In genomic region chr12:28156362-28156761, GRCh38 we compare ENCODE assay signal across 27 cellular contexts.
"Had no signal": no experiment of that assay in that cellular context is flagged by ENCODE, and none has a peak within 500 bp of the region (broad histone marks: within the 10 kb centered on the region; RNA-seq: fewer than 3 reads in every experiment).

No MANE protein-coding gene starts in this region.

- DNase-seq: hypothalamus; immature natural killer cell; kidney; left colon; left lung; mesendoderm; naive B cell; natural killer cell; ovary; retina; right cardiac atrium; spleen; stimulated activated CD4-positive, alpha-beta T cell treated with anti-CD3 and anti-CD28 coated beads, Interleukin-4, amount 100 ng/mL, for 24 hours; stimulated activated naive CD4-positive, alpha-beta T cell; tibial artery; trophoblast cell; upper lobe of right lung had no signal

- H3K27me3 Mint-ChIP-seq: naive B cell had no signal

- H3K27ac ChIP-seq: left lung, ovary, prostate gland, skin epidermis, spleen, suprapubic skin, thoracic aorta, tibial artery, upper lobe of right lung had no signal

- H3K4me1 Mint-ChIP-seq: immature natural killer cell, naive B cell, natural killer cell had no signal

- H3K4me3 Mint-ChIP-seq: immature natural killer cell; mesothelial cell of epicardium; naive B cell; natural killer cell; nephron progenitor cell; stimulated activated effector memory CD8-positive, alpha-beta T cell treated with anti-CD3 and anti-CD28 coated beads, Interleukin-12 subunit alpha, Interleukin-12 subunit beta, amount 100 ng/mL, for 72 hours; stimulated activated naive CD8-positive, alpha-beta T cell treated with anti-CD3 and anti-CD28 coated beads, Interleukin-15, Interleukin-2, amounts not matched to agents 100 ng/mL and 50 ng/mL, for 24 hours had no signal

- H3K9me3 ChIP-seq: left lung, ovary, prostate gland, suprapubic skin, thoracic aorta, tibial artery, upper lobe of right lung had no signal

- H3K4me1 ChIP-seq: left lung, prostate gland, spleen, suprapubic skin, tibial artery, upper lobe of right lung had no signal

- H3K4me3 ChIP-seq: left lung, lung, ovary, prostate gland, skin epidermis, spleen, suprapubic skin, thoracic aorta, tibial artery, upper lobe of right lung had no signal

- H3K27ac Mint-ChIP-seq: immature natural killer cell; mesothelial cell of epicardium; naive B cell; natural killer cell; stimulated activated effector memory CD8-positive, alpha-beta T cell treated with anti-CD3 and anti-CD28 coated beads, Interleukin-12 subunit alpha, Interleukin-12 subunit beta, amount 100 ng/mL, for 72 hours; stimulated activated naive CD8-positive, alpha-beta T cell treated with anti-CD3 and anti-CD28 coated beads, Interleukin-15, Interleukin-2, amounts not matched to agents 100 ng/mL and 50 ng/mL, for 24 hours had no signal

- H3K36me3 ChIP-seq: left lung, ovary, prostate gland, spleen, suprapubic skin, thoracic aorta, tibial artery, upper lobe of right lung had no signal

- H3K36me3 Mint-ChIP-seq: immature natural killer cell; natural killer cell; stimulated activated effector memory CD8-positive, alpha-beta T cell treated with anti-CD3 and anti-CD28 coated beads, Interleukin-12 subunit alpha, Interleukin-12 subunit beta, amount 100 ng/mL, for 72 hours had no signal

- ATAC-seq: left colon; left lung; natural killer cell; right cardiac atrium; sciatic nerve; stimulated activated effector memory CD8-positive, alpha-beta T cell treated with anti-CD3 and anti-CD28 coated beads, Interleukin-12 subunit alpha, Interleukin-12 subunit beta, amount 100 ng/mL, for 72 hours; upper lobe of right lung had no signal

- H3K9me3 Mint-ChIP-seq: natural killer cell; stimulated activated effector memory CD8-positive, alpha-beta T cell treated with anti-CD3 and anti-CD28 coated beads, Interleukin-12 subunit alpha, Interleukin-12 subunit beta, amount 100 ng/mL, for 72 hours had no signal

- H3K27me3 ChIP-seq: left lung, ovary, spleen, suprapubic skin, tibial artery, upper lobe of right lung had no signal
